ENCODE assay signal across 1 cellular context in genomic region chr13:85529216-85529590, GRCh38.
TF ChIP-seq lines count a peak whose summit lies in the region.

No MANE protein-coding gene starts in this region.

TF ChIP-seq in H1, 55 proteins besides CTCF, POLR2A, EP300 and RAD21:
- TF ChIP-seq CBX8 (IDR thresholded peaks at IDR 0.05; ENCODE audit: borderline replicate concordance, low read depth, low read length) (no peak), MAX (IDR thresholded peaks at IDR 0.05) (no peak), JUND (IDR thresholded peaks at IDR 0.05; ENCODE audit: low read length) (no peak), GTF2F1 (IDR thresholded peaks at IDR 0.05; ENCODE audit: borderline replicate concordance, low read depth, low read length) (no peak), CREB1 (IDR thresholded peaks at IDR 0.05) (no peak), PHF8 (conservative IDR thresholded peaks at IDR 0.05; ENCODE audit: low read depth, low read length) (no peak)
- TF ChIP-seq, protein P1, sequence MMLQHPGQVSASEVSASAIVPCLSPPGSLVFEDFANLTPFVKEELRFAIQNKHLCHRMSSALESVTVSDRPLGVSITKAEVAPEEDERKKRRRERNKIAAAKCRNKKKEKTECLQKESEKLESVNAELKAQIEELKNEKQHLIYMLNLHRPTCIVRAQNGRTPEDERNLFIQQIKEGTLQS (IDR thresholded peaks at IDR 0.05; ENCODE audit: insufficient read depth, low read depth, low read length) = no peak
- TF ChIP-seq, protein P2, sequence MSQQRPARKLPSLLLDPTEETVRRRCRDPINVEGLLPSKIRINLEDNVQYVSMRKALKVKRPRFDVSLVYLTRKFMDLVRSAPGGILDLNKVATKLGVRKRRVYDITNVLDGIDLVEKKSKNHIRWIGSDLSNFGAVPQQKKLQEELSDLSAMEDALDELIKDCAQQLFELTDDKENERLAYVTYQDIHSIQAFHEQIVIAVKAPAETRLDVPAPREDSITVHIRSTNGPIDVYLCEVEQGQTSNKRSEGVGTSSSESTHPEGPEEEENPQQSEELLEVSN (IDR thresholded peaks at IDR 0.05) = no peak
TF ChIP-seq in H1: peak in this region for 0.
